ENCODE assay signal across 9 cellular contexts in the genomic region with DNA sequence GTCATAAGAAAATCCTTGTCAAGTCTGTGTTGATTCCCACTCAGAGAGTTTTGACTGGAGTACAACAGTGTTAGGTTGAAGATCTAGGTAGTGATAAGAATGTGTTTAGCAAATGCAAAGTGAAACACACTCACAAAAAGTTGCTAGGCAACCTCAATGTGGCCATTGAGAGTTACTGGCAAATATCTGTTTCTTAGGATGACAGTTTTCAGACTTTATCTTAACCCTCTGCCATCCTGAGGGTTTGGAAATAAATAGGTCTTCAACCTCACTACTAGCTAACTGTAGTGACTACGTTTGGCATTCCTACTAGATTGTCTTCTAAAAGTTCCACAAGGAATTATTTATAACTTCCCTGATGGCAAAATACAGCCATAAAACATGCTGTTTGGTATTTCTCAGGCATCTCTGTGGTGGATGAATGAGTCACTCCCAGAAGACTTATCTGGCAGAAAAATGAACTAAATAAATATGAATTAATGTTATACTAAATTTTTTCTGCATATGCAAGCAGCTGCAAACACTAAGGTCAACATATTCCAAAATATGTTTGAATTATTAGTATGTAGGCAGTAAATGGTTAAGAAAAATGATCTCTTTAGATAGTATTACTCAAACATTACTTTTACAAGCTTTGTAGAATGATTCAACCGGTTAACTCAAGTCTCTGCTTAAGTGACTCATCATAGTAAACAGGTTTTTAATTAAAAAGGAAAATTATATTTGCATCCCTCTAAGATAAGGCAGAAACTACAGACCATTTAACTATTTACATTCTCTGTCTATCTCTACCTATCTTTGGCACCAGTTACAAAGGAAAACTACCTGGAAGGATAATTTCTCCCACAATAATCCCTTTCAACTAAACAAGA. TPM values are rescaled to one million over a fixed set of nuclear protein-coding genes. Genes with fewer than 3 reads are reported as not detected.
DNase-seq lines count a peak whose midpoint lies in the region; ATAC-seq, FAIRE-seq and TF ChIP-seq lines count a peak whose summit lies in the region.
"Had no signal": no experiment of that assay in that cellular context is flagged by ENCODE, and none has a peak within 500 bp of the region (broad histone marks: within the 10 kb centered on the region; RNA-seq: fewer than 3 reads in every experiment).

No MANE protein-coding gene starts in this region.

- H3K27ac Mint-ChIP-seq in activated naive CD4-positive, alpha-beta T cell treated with anti-CD3 and anti-CD28 coated beads for 36 hours: no peak overlapping the region
- peak overlapping the region; percentile 87 for H3K27ac Mint-ChIP-seq in activated T-helper 1 cell treated with anti-CD3 and anti-CD28 coated beads, Interleukin-12 subunit alpha, Interleukin-12 subunit beta, Interleukin-2, Interleukin-4 antibody, amounts not matched to agents 30 ng/mL and 10 ng/mL and 1 ng/mL, durations not matched to agents 14 hours and 24 hours and 36 hours

- TF ChIP-seq CTCF in hepatocyte (IDR thresholded peaks at IDR 0.05; ENCODE audit: poor library complexity) (no peak), HepG2 (CRISPR knock-in tag; IDR thresholded peaks at IDR 0.05) (no peak)

- no peak overlapping the region for H3K4me3 Mint-ChIP-seq in activated naive CD4-positive, alpha-beta T cell treated with anti-CD3 and anti-CD28 coated beads for 36 hours
- H3K4me3 Mint-ChIP-seq in activated T-helper 1 cell treated with anti-CD3 and anti-CD28 coated beads, Interleukin-12 subunit alpha, Interleukin-12 subunit beta, Interleukin-2, Interleukin-4 antibody, amounts not matched to agents 30 ng/mL and 10 ng/mL and 1 ng/mL, durations not matched to agents 14 hours and 24 hours and 36 hours: peak overlapping the region; percentile 59

- H3K4me1 ChIP-seq in hepatocyte (ENCODE audit: insufficient read depth) (peaks cover 34% of the 10 kb centered on the region), urinary bladder (ENCODE audit: insufficient read depth) (peaks cover 2% of the 10 kb centered on the region), HepG2 (ENCODE audit: insufficient read depth, low read length) (no peaks in the 10 kb centered on the region)

- H2AFZ ChIP-seq in hepatocyte: no peak overlapping the region
- no peak overlapping the region for H2AFZ ChIP-seq in HepG2 (ENCODE audit: low read length)

- H3K36me3 Mint-ChIP-seq in activated naive CD4-positive, alpha-beta T cell treated with anti-CD3 and anti-CD28 coated beads for 36 hours (ENCODE audit: low read depth): no peaks in the 10 kb centered on the region
- H3K36me3 Mint-ChIP-seq in activated T-helper 1 cell treated with anti-CD3 and anti-CD28 coated beads, Interleukin-12 subunit alpha, Interleukin-12 subunit beta, Interleukin-2, Interleukin-4 antibody, amounts not matched to agents 30 ng/mL and 10 ng/mL and 1 ng/mL, durations not matched to agents 14 hours and 24 hours and 36 hours (ENCODE audit: low read depth): peaks cover 4% of the 10 kb centered on the region

- FAIRE-seq in HepG2 (lab: Jason Lieb, UNC): no peak
- FAIRE-seq: G401.6 had no signal

- in situ Hi-C loops in HepG2 (cut with HindIII; ENCODE audit: extremely low pct_ligation_motif_present, low pct_unique_long_range_greater_than_20kb): loop anchor here (10.0 kb wide), 1 partner anchor 233 kb away; no protein-coding TSS in a partner anchor

- H3K9me3 Mint-ChIP-seq in activated naive CD4-positive, alpha-beta T cell treated with anti-CD3 and anti-CD28 coated beads for 36 hours: peaks cover 4% of the 10 kb centered on the region
- H3K9me3 Mint-ChIP-seq in activated T-helper 1 cell treated with anti-CD3 and anti-CD28 coated beads, Interleukin-12 subunit alpha, Interleukin-12 subunit beta, Interleukin-2, Interleukin-4 antibody, amounts not matched to agents 30 ng/mL and 10 ng/mL and 1 ng/mL, durations not matched to agents 14 hours and 24 hours and 36 hours: no peaks in the 10 kb centered on the region

- intact Hi-C loops in activated naive CD4-positive, alpha-beta T cell treated with anti-CD3 and anti-CD28 coated beads for 36 hours (cut with micrococcal nuclease): loop anchor here (1.0 to 10.0 kb wide), 6 partner anchors 128 to 765 kb away; partner anchors contain the start of gene TMEM126B
- intact Hi-C loops in activated T-helper 1 cell treated with anti-CD3 and anti-CD28 coated beads, Interleukin-12 subunit alpha, Interleukin-12 subunit beta, Interleukin-2, Interleukin-4 antibody, amounts not matched to agents 30 ng/mL and 10 ng/mL and 1 ng/mL, durations not matched to agents 14 hours and 24 hours and 36 hours (cut with micrococcal nuclease): loop anchor here (1.0 to 5.0 kb wide), 12 partner anchors 26 to 1209 kb away; partner anchors contain the start of genes CREBZF and TMEM135
- intact Hi-C loops in HepG2 (cut with micrococcal nuclease; ENCODE audit: unreplicated experiment): loop anchor here (5.0 kb wide), 1 partner anchor 136 kb away; no protein-coding TSS in a partner anchor

- 5% methylated on average over 2 of the region's 2 CpGs for WGBS in hepatocyte (ENCODE audit: low lambda C conversion rate, missing lambda C conversion rate)
- 8% methylated on average over 2 of the region's 2 CpGs for WGBS in urinary bladder
- WGBS in HepG2 (ENCODE audit: low lambda C conversion rate): 0% methylated on average over 2 of the region's 2 CpGs

- ATAC-seq in HepG2: no peak

- H3K4me1 Mint-ChIP-seq in activated naive CD4-positive, alpha-beta T cell treated with anti-CD3 and anti-CD28 coated beads for 36 hours (ENCODE audit: low read depth): peaks cover 48% of the 10 kb centered on the region
- H3K4me1 Mint-ChIP-seq in activated T-helper 1 cell treated with anti-CD3 and anti-CD28 coated beads, Interleukin-12 subunit alpha, Interleukin-12 subunit beta, Interleukin-2, Interleukin-4 antibody, amounts not matched to agents 30 ng/mL and 10 ng/mL and 1 ng/mL, durations not matched to agents 14 hours and 24 hours and 36 hours (ENCODE audit: low read depth): peaks cover 57% of the 10 kb centered on the region

- H3K4me3 ChIP-seq in hepatocyte: no peak overlapping the region
- no peak overlapping the region for H3K4me3 ChIP-seq in urinary bladder (ENCODE audit: low read depth, low read length)
- no peak overlapping the region for H3K4me3 ChIP-seq in HepG2 (replicated peaks in 1 of 3; ENCODE audit: insufficient read depth in 1 of 3, low read depth in 2 of 3, low read length in 3 of 3)

- CTCF ChIA-PET in activated naive CD4-positive, alpha-beta T cell treated with anti-CD3 and anti-CD28 coated beads for 36 hours (lab: Charles Lee): interaction anchor here (0.8 to 1.6 kb wide), 3 partner anchors 27 to 240 kb away, joined by 3 to 5 read pairs (median 3); partner anchors contain the start of gene CCDC83
- CTCF ChIA-PET in HepG2 (lab: Yijun Ruan, JAX; ENCODE audit: low intra/inter-chr PET ratio, low total read pairs): no interaction called here

- H3K79me2 ChIP-seq in hepatocyte (no peaks in the 10 kb centered on the region), HepG2 (ENCODE audit: insufficient read depth, low read length) (no peaks in the 10 kb centered on the region)

- POLR2A ChIA-PET in HepG2 (lab: Yijun Ruan, JAX): no interaction called here

- no peaks in the 10 kb centered on the region for H4K20me1 ChIP-seq in hepatocyte (ENCODE audit: insufficient read depth, poor library complexity, severe bottlenecking)
- no peaks in the 10 kb centered on the region for H4K20me1 ChIP-seq in HepG2 (ENCODE audit: insufficient read depth, low read length)

- no peaks in the 10 kb centered on the region for H3K27me3 Mint-ChIP-seq in activated naive CD4-positive, alpha-beta T cell treated with anti-CD3 and anti-CD28 coated beads for 36 hours (ENCODE audit: low read depth)
- no peaks in the 10 kb centered on the region for H3K27me3 Mint-ChIP-seq in activated T-helper 1 cell treated with anti-CD3 and anti-CD28 coated beads, Interleukin-12 subunit alpha, Interleukin-12 subunit beta, Interleukin-2, Interleukin-4 antibody, amounts not matched to agents 30 ng/mL and 10 ng/mL and 1 ng/mL, durations not matched to agents 14 hours and 24 hours and 36 hours (ENCODE audit: insufficient read depth)

- no peak overlapping the region for H3K9ac ChIP-seq in HepG2 (ENCODE audit: insufficient read depth, low read depth, low read length)

- H3K27me3 ChIP-seq in hepatocyte (no peaks in the 10 kb centered on the region), HepG2 (ENCODE audit: control insufficient read depth in 1 of 2, insufficient read depth in 2 of 2, low read length in 2 of 2) (0 out of 5 replicates have a peak, but pooled peaks cover 0 to 4% of the 10 kb centered on the region in 2 experiments)

- no peaks in the 10 kb centered on the region for H3K9me2 ChIP-seq in hepatocyte (replicated peaks; ENCODE audit: insufficient read depth)

- H3K27ac ChIP-seq in hepatocyte (peak overlapping the region; percentile 89), urinary bladder (ENCODE audit: low read depth) (peak overlapping the region; percentile 46), HepG2 (ENCODE audit: extremely low read length, insufficient read depth, low read length) (no peak overlapping the region)

- TF ChIP-seq RAD21 in HepG2 (CRISPR knock-in tag; IDR thresholded peaks at IDR 0.05): no peak

- H3K9me3 ChIP-seq in hepatocyte (ENCODE audit: low read depth): no peaks in the 10 kb centered on the region
- no peaks in the 10 kb centered on the region for H3K9me3 ChIP-seq in HepG2 (ENCODE audit: low read length)

- no TSS peak for BruUV-seq in HepG2 (replicated peaks; lab: Mats Ljungman, UMichigan)

- DNase-seq in activated naive CD4-positive, alpha-beta T cell treated with anti-CD3 and anti-CD28 coated beads for 36 hours: peak; percentile 53
- no peak for DNase-seq in activated naive CD4-positive, alpha-beta T cell treated with anti-CD3 and anti-CD28 coated beads, Interleukin-2, amount 50 U/mL, for 16 hours
- DNase-seq in activated T-helper 1 cell treated with anti-CD3 and anti-CD28 coated beads, Interleukin-12 subunit alpha, Interleukin-12 subunit beta, Interleukin-2, Interleukin-4 antibody, amounts not matched to agents 30 ng/mL and 10 ng/mL and 1 ng/mL, durations not matched to agents 14 hours and 24 hours and 36 hours (ENCODE audit: low spot score): peak; percentile 47
- peak; percentile 51 for DNase-seq in hepatocyte (ENCODE audit: low spot score)
- no peak for DNase-seq in NCI-H2029 (lab: John Stamatoyannopoulos, UW)
- no peak for DNase-seq in cortex of kidney (lab: John Stamatoyannopoulos, UW)
- DNase-seq in HepG2 (ENCODE audit: low spot score): no peak

- H3K4me2 ChIP-seq in hepatocyte (peak overlapping the region; percentile 36), HepG2 (ENCODE audit: low read depth, low read length) (no peak overlapping the region)

- no peaks in the 10 kb centered on the region for H3K36me3 ChIP-seq in hepatocyte (replicated peaks; ENCODE audit: insufficient read depth, low read depth)
- H3K36me3 ChIP-seq in urinary bladder (ENCODE audit: insufficient read depth): no peaks in the 10 kb centered on the region
- H3K36me3 ChIP-seq in HepG2 (replicated peaks in 1 of 2; ENCODE audit: control insufficient read depth in 1 of 2, insufficient read depth in 2 of 2, low read length in 2 of 2): no peaks in the 10 kb centered on the region

- TF ChIP-seq POLR2A in HepG2 (IDR thresholded peaks at IDR 0.05; ENCODE audit: insufficient read depth in 1 of 2, low read depth in 2 of 2, low read length in 2 of 2): no peak

- TF ChIP-seq EP300 in HepG2 (IDR thresholded peaks at IDR 0.05; ENCODE audit: low read depth in 2 of 2, low read length in 2 of 2) (no peak), HepG2 (CRISPR knock-in tag; IDR thresholded peaks at IDR 0.05; ENCODE audit: borderline replicate concordance) (no peak)

RNA-seq across cellular contexts. Expression of gene SYTL2, which starts 17.1 kb away (rescaled TPM):
- 10 to 100 TPM; 13.8 to 13.9 TPM for total RNA-seq in activated naive CD4-positive, alpha-beta T cell treated with anti-CD3 and anti-CD28 coated beads for 36 hours
- 37.1 and 38.7 TPM in 2 replicates for total RNA-seq in activated T-helper 1 cell treated with anti-CD3 and anti-CD28 coated beads, Interleukin-12 subunit alpha, Interleukin-12 subunit beta, Interleukin-2, Interleukin-4 antibody, amounts not matched to agents 30 ng/mL and 10 ng/mL and 1 ng/mL, durations not matched to agents 14 hours and 24 hours and 36 hours
- total RNA-seq in hepatocyte (66.6 and 73.6 TPM in 2 replicates), urinary bladder (123 TPM), HepG2 (2016; rRNA removed; fragmentation: Illumina TruSeq; extraction: Trizol) (0.58 and 0.77 TPM in 2 replicates)
- polyA plus RNA-seq in hepatocyte (8.2 and 8.9 TPM in 2 replicates), urinary bladder (18.5 TPM), HepG2 (2011; rRNA removed) (0.64 and 0.90 TPM in 2 replicates)
- total RNA-seq in HepG2 (2016; cell fraction: cytosol; rRNA removed; fragmentation: Illumina TruSeq; extraction: Trizol; ENCODE audit: low read depth): 0.44 and 0.91 TPM in 2 replicates
- total RNA-seq in HepG2 (2016; cell fraction: insoluble cytoplasmic fraction; rRNA removed; fragmentation: Illumina TruSeq; extraction: Trizol): 0.77 and 1.00 TPM in 2 replicates
- total RNA-seq in HepG2 (2016; cell fraction: membrane; rRNA removed; fragmentation: Illumina TruSeq; extraction: Trizol): 0.41 and 0.77 TPM in 2 replicates
- 2.7 and 3.2 TPM in 2 replicates for total RNA-seq in HepG2 (2016; cell fraction: nucleus; rRNA removed; fragmentation: Illumina TruSeq; extraction: Trizol)
- polyA plus RNA-seq in HepG2 (2011; cell fraction: cytosol; rRNA removed): 0.16 and 0.41 TPM in 2 replicates
- polyA plus RNA-seq in HepG2 (2011; cell fraction: nucleus; rRNA removed): 1.8 TPM in 2 replicates
- 0.75 and 1.1 TPM in 2 replicates for polyA plus RNA-seq in HepG2 (2012)
- 0.06 TPM in 1 of 2 replicates, not detected in the other for polyA plus RNA-seq in HepG2 (2016; cell fraction: cytosol; fragmentation: Illumina TruSeq; extraction: Trizol; ENCODE audit: low read depth)
- polyA plus RNA-seq in HepG2 (2016; cell fraction: insoluble cytoplasmic fraction; fragmentation: Illumina TruSeq; extraction: Trizol; ENCODE audit: low read depth): 0.47 and 0.52 TPM in 2 replicates
- 0.23 and 0.29 TPM in 2 replicates for polyA plus RNA-seq in HepG2 (2016; cell fraction: membrane; fragmentation: Illumina TruSeq; extraction: Trizol; ENCODE audit: low read depth)
- polyA plus RNA-seq in HepG2 (2016; cell fraction: nucleus; fragmentation: Illumina TruSeq; extraction: Trizol; ENCODE audit: insufficient read depth, low read depth): 1.7 and 3.1 TPM in 2 replicates
- 0.10 and 0.12 TPM in 2 replicates for polyA minus RNA-seq in HepG2 (2011; rRNA and poly(A)+ RNA removed; ENCODE audit: low replicate concordance)
- 0.18 and 0.69 TPM in 2 replicates for polyA minus RNA-seq in HepG2 (2011; cell fraction: cytosol; rRNA and poly(A)+ RNA removed)
- 2.5 and 3.7 TPM in 2 replicates for polyA minus RNA-seq in HepG2 (2011; cell fraction: nucleus; rRNA and poly(A)+ RNA removed)

RNA-seq across cellular contexts. Expression of gene CCDC83, which starts 27.2 kb away (rescaled TPM):
- total RNA-seq in activated naive CD4-positive, alpha-beta T cell treated with anti-CD3 and anti-CD28 coated beads for 36 hours: not detected
- not detected in 2 replicates for total RNA-seq in activated T-helper 1 cell treated with anti-CD3 and anti-CD28 coated beads, Interleukin-12 subunit alpha, Interleukin-12 subunit beta, Interleukin-2, Interleukin-4 antibody, amounts not matched to agents 30 ng/mL and 10 ng/mL and 1 ng/mL, durations not matched to agents 14 hours and 24 hours and 36 hours
- total RNA-seq in hepatocyte: not detected in 2 replicates
- not detected in 2 replicates for polyA plus RNA-seq in hepatocyte
- total RNA-seq in urinary bladder: not detected
- polyA plus RNA-seq in urinary bladder: not detected
- total RNA-seq in HepG2 (2016; rRNA removed; fragmentation: Illumina TruSeq; extraction: Trizol): not detected in 2 replicates
- total RNA-seq in HepG2 (2016; cell fraction: cytosol; rRNA removed; fragmentation: Illumina TruSeq; extraction: Trizol; ENCODE audit: low read depth): not detected in 2 replicates
- total RNA-seq in HepG2 (2016; cell fraction: insoluble cytoplasmic fraction; rRNA removed; fragmentation: Illumina TruSeq; extraction: Trizol): not detected in 2 replicates
- not detected in 2 replicates for total RNA-seq in HepG2 (2016; cell fraction: membrane; rRNA removed; fragmentation: Illumina TruSeq; extraction: Trizol)
- total RNA-seq in HepG2 (2016; cell fraction: nucleus; rRNA removed; fragmentation: Illumina TruSeq; extraction: Trizol): not detected in 2 replicates
- not detected in 2 replicates for polyA plus RNA-seq in HepG2 (2011; rRNA removed)
- not detected in 2 replicates for polyA plus RNA-seq in HepG2 (2011; cell fraction: cytosol; rRNA removed)
- polyA plus RNA-seq in HepG2 (2011; cell fraction: nucleus; rRNA removed): not detected in 2 replicates
- not detected in 2 replicates for polyA plus RNA-seq in HepG2 (2012)
- not detected in 2 replicates for polyA plus RNA-seq in HepG2 (2016; cell fraction: cytosol; fragmentation: Illumina TruSeq; extraction: Trizol; ENCODE audit: low read depth)
- polyA plus RNA-seq in HepG2 (2016; cell fraction: insoluble cytoplasmic fraction; fragmentation: Illumina TruSeq; extraction: Trizol; ENCODE audit: low read depth): not detected in 2 replicates
- not detected in 2 replicates for polyA plus RNA-seq in HepG2 (2016; cell fraction: membrane; fragmentation: Illumina TruSeq; extraction: Trizol; ENCODE audit: low read depth)
- polyA plus RNA-seq in HepG2 (2016; cell fraction: nucleus; fragmentation: Illumina TruSeq; extraction: Trizol; ENCODE audit: insufficient read depth, low read depth): not detected in 2 replicates
- polyA minus RNA-seq in HepG2 (2011; rRNA and poly(A)+ RNA removed; ENCODE audit: low replicate concordance): not detected in 2 replicates
- not detected in 2 replicates for polyA minus RNA-seq in HepG2 (2011; cell fraction: cytosol; rRNA and poly(A)+ RNA removed)
- 0.25 TPM in 1 of 2 replicates, not detected in the other for polyA minus RNA-seq in HepG2 (2011; cell fraction: nucleus; rRNA and poly(A)+ RNA removed)

Comparison
In these comparisons a context has a peak if more than half of its experiments do, and no peak if none do; other contexts are left out.
1. DNase-seq: peak in activated naive CD4-positive, alpha-beta T cell treated with anti-CD3 and anti-CD28 coated beads for 36 hours (single experiment), activated T-helper 1 cell treated with anti-CD3 and anti-CD28 coated beads, Interleukin-12 subunit alpha, Interleukin-12 subunit beta, Interleukin-2, Interleukin-4 antibody, amounts not matched to agents 30 ng/mL and 10 ng/mL and 1 ng/mL, durations not matched to agents 14 hours and 24 hours and 36 hours (single experiment) and hepatocyte (single experiment); none in activated naive CD4-positive, alpha-beta T cell treated with anti-CD3 and anti-CD28 coated beads, Interleukin-2, amount 50 U/mL, for 16 hours (single experiment), NCI-H2029 (single experiment), cortex of kidney (single experiment) and HepG2 (single experiment).